ENCODE assay signal across 9 cellular contexts in the genomic region with DNA sequence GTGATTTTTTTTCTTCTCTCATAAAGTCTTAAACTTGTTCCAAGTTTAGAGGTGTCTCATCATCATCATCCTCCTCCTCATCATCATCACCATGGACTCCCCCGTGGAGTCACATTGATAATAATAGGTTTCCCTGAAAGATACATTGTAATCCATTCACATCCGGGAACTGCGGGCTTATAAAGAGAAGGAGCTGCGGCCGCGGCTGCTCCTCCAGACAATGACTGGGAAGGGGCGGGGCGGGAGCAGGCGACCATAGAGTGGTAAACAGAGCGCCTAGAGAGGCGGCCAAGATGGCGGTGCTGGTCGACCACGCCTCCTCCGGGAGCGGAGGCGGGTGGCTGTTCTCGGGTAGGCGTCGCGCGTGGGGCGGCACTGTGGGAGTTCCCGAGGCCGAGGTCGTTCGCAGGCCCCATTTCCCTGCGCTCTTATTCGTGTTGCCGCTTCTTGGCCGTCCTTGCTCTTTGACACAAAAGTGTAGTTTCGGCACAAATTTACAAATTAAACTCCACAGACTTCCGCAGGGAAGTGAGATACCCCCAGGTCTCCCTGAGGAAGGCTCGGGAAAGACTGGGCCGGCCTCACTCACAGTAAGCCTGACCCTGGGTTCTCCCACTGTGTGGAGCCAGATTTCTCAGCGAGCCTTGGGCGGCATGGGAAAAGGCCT. TPM values are rescaled to one million over a fixed set of nuclear protein-coding genes. Genes with fewer than 3 reads are reported as not detected.
DNase-seq lines count a peak whose midpoint lies in the region; ATAC-seq, FAIRE-seq and TF ChIP-seq lines count a peak whose summit lies in the region.
"Had no signal": no experiment of that assay in that cellular context is flagged by ENCODE, and none has a peak within 500 bp of the region (broad histone marks: within the 10 kb centered on the region; RNA-seq: fewer than 3 reads in every experiment).

No MANE protein-coding gene starts in this region.

- no peaks in the 10 kb centered on the region for H3K36me3 ChIP-seq in kidney (ENCODE audit: control insufficient read depth in 1 of 2, insufficient read depth in 2 of 2, low read length in 2 of 2)

- H3K9me3 ChIP-seq in kidney (ENCODE audit: control insufficient read depth in 1 of 2, low read length in 2 of 2): no peaks in the 10 kb centered on the region

- H3K9ac ChIP-seq in kidney (ENCODE audit: low read length in 2 of 2): peak overlapping the region; percentile 64 to 77

- peak overlapping the region; percentile 68 for H3K27ac ChIP-seq in 22Rv1
- peak overlapping the region; percentile 72 to 82 for H3K27ac ChIP-seq in kidney (ENCODE audit: low read depth in 2 of 2, low read length in 2 of 2)

- DNase-seq in NCI-H2227 treated with DMSO at 0.1 percent for 48 hours (lab: John Stamatoyannopoulos, UW): peak; percentile 96
- peak; percentile 59 for DNase-seq in activated CD4-positive, CD25-positive, alpha-beta regulatory T cell treated with anti-CD3 and anti-CD28 coated beads, Interleukin-2, amount 50 U/mL, for 72 hours
- DNase-seq in choroid plexus epithelial cell (ENCODE audit: low read depth): peak; percentile 97
- peak; percentile 98 for DNase-seq in kidney
- peak; percentile 55 for DNase-seq in stimulated activated CD4-positive, alpha-beta T cell treated with anti-CD3 and anti-CD28 coated beads, Interleukin-12 subunit alpha, Interleukin-12 subunit beta, amount 100 ng/mL, for 4 hours

- intact Hi-C loops in kidney (cut with DNase I): loop anchor here (5.0 kb wide), 1 partner anchor 172 kb away; no protein-coding TSS in a partner anchor

- peak; percentile 29 for FAIRE-seq in kidney (lab: Jason Lieb, UNC)
- FAIRE-seq: A204.1 had no signal

- ATAC-seq in GM18867 (IDR thresholded peaks at IDR 0.05; ENCODE audit: unreplicated experiment) (peak; percentile 87), HG03108 (IDR thresholded peaks at IDR 0.05; ENCODE audit: unreplicated experiment) (peak; percentile 77)

- H3K4me3 ChIP-seq in choroid plexus epithelial cell (ENCODE audit: low read depth, low read length) (peak overlapping the region; percentile 59), kidney (ENCODE audit: low read length in 2 of 2) (peak overlapping the region; percentile 79 to 87)

- TF ChIP-seq CTCF in 22Rv1 (IDR thresholded peaks at IDR 0.05) (no peak), choroid plexus epithelial cell (conservative IDR thresholded peaks at IDR 0.05; ENCODE audit: low read depth, low read length) (no peak), kidney (IDR thresholded peaks at IDR 0.05; ENCODE audit: borderline replicate concordance, extremely low read depth, insufficient read depth) (no peak)

- H3K4me1 ChIP-seq in kidney (ENCODE audit: control insufficient read depth in 1 of 2, insufficient read depth in 1 of 2, low read depth in 1 of 2, low read length in 2 of 2): peaks cover 3 to 5% of the 10 kb centered on the region in 2 donors

RNA-seq across cellular contexts. Expression of a gene that starts 1.8 kb away (rescaled TPM):
- 60.3 TPM for total RNA-seq in kidney
- 4.4 TPM for polyA plus RNA-seq in kidney (ENCODE audit: insufficient read depth, low read depth, low replicate concordance)

Comparison
In these comparisons a context has a peak if more than half of its experiments do, and no peak if none do; other contexts are left out.
1. Peak in every context shown above with its lines: DNase-seq, ATAC-seq, H3K4me3 ChIP-seq and H3K27ac ChIP-seq.